25 cellular contexts compared by ENCODE assay signal in the genomic region with DNA sequence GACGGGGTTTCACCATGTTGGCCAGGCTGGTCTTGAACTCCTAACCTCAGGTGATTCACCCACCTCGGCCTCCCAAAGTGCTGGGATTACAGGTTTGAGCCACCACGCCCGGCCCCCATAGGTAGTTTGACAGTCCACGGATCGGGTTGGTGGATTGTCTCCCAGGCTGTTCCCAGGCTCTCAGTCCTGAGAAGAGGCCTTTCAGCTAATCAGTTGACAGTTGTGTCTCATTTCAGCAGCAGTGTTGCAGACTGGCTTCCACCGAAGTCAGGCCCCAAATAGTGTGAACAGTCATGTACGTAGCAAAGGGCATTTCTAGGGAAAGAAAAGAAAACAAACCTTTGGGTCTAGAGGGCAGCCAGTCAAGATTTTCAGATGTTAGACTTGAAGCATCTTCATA.
DNase-seq lines count a peak whose midpoint lies in the region; ATAC-seq and TF ChIP-seq lines count a peak whose summit lies in the region.
"Had no signal": no experiment of that assay in that cellular context is flagged by ENCODE, and none has a peak within 500 bp of the region (broad histone marks: within the 10 kb centered on the region; RNA-seq: fewer than 3 reads in every experiment).

No MANE protein-coding gene starts in this region.

- ATAC-seq in memory B cell (ENCODE audit: low read depth): no peak
- ATAC-seq in CD4-positive, alpha-beta T cell (ENCODE audit: poor library complexity): no peak
- ATAC-seq: activated CD8-positive, alpha-beta memory T cell treated with anti-CD3 and anti-CD28 coated beads, Interleukin-2, amount 10 ng/mL, durations not matched to agents 7 days and 5 days; left lung; T-helper 17 cell had no signal

- POLR2A ChIA-PET in CD4-positive, alpha-beta T cell (lab: Charles Lee): no interaction called here
- POLR2A ChIA-PET in SK-N-SH (lab: Yijun Ruan, JAX): no interaction called here

- H3K4me1 ChIP-seq in OCI-LY1 (ENCODE audit: insufficient read depth, low read length, severe bottlenecking) (peaks cover 29% of the 10 kb centered on the region), thyroid gland (peaks cover 24 to 28% of the 10 kb centered on the region in 2 donors), SK-N-SH (ENCODE audit: control insufficient read depth in 1 of 2, insufficient read depth in 2 of 2, low read depth in 1 of 2, low read length in 1 of 2) (no peaks in the 10 kb centered on the region; a peak in 1 of 4 replicates)
- H3K4me1 ChIP-seq: body of pancreas, Caco-2, left lung had no signal

- H3K36me3 ChIP-seq in OCI-LY1 (ENCODE audit: insufficient read depth, low read length): no peaks in the 10 kb centered on the region
- no peaks in the 10 kb centered on the region for H3K36me3 ChIP-seq in thyroid gland
- H3K36me3 ChIP-seq in SK-N-SH (replicated peaks in 1 of 2; ENCODE audit: control insufficient read depth in 1 of 2, insufficient read depth in 2 of 2, low read length in 1 of 2): no peaks in the 10 kb centered on the region
- H3K36me3 ChIP-seq: left lung had no signal

- no peaks in the 10 kb centered on the region for H3K27me3 ChIP-seq in OCI-LY1 (ENCODE audit: insufficient read depth, low read length)
- H3K27me3 ChIP-seq in thyroid gland: no peaks in the 10 kb centered on the region
- H3K27me3 ChIP-seq in CD4-positive, alpha-beta T cell (ENCODE audit: control insufficient read depth, insufficient read depth, low read length): no peaks in the 10 kb centered on the region
- no peaks in the 10 kb centered on the region; the same call in 1 of the 2 replicates for H3K27me3 ChIP-seq in SK-N-SH (ENCODE audit: insufficient read depth)
- H3K27me3 ChIP-seq: body of pancreas, left lung had no signal

- H3F3A ChIP-seq in OCI-LY1 (ENCODE audit: insufficient read depth, low read length) (0 out of 2 replicates have a peak, but pooled peaks cover 4% of the 10 kb centered on the region), SK-N-SH (replicated peaks; ENCODE audit: insufficient read depth) (no peaks in the 10 kb centered on the region)

- TF ChIP-seq RAD21 in SK-N-SH (IDR thresholded peaks at IDR 0.05; ENCODE audit: low read length): no peak

- no peaks in the 10 kb centered on the region for H3K9me3 ChIP-seq in OCI-LY1 (ENCODE audit: low read length)
- no peaks in the 10 kb centered on the region for H3K9me3 ChIP-seq in thyroid gland
- no peaks in the 10 kb centered on the region for H3K9me3 ChIP-seq in CD4-positive, alpha-beta T cell (ENCODE audit: control insufficient read depth, low read length)
- H3K9me3 ChIP-seq in SK-N-SH: no peaks in the 10 kb centered on the region
- H3K9me3 ChIP-seq: body of pancreas, Caco-2 had no signal

- H4K20me1 ChIP-seq in OCI-LY1 (ENCODE audit: insufficient read depth, low read length) (no peaks in the 10 kb centered on the region), SK-N-SH (ENCODE audit: insufficient read depth) (no peaks in the 10 kb centered on the region)

- DNase-seq in coronary artery (ENCODE audit: low spot score): no peak
- DNase-seq in memory B cell (ENCODE audit: low spot score in 2 of 2): no peak
- no peak for DNase-seq in thyroid gland
- DNase-seq in NCI-H2107 (lab: John Stamatoyannopoulos, UW): no peak
- no peak for DNase-seq in CD4-positive, alpha-beta T cell
- DNase-seq in NCI-H2227 (lab: John Stamatoyannopoulos, UW; ENCODE audit: unreplicated experiment): no peak
- no peak for DNase-seq in SK-N-SH
- DNase-seq: activated CD8-positive, alpha-beta memory T cell treated with anti-CD3 and anti-CD28 coated beads, Interleukin-2, amount 10 ng/mL, durations not matched to agents 7 days and 5 days; activated T-cell treated with anti-CD3 and anti-CD28 coated beads, Interleukin-2, amount 50 U/mL, for 48 hours; body of pancreas; Caco-2; DND-41; left lung; naive B cell; NCI-H1092 treated with DMSO at 0.1 percent for 48 hours; NCI-H1694 treated with DMSO at 0.1 percent for 48 hours; substantia nigra; T-helper 17 cell had no signal

- H3K9me2 ChIP-seq in OCI-LY1 (ENCODE audit: low read depth, low read length) (no peaks in the 10 kb centered on the region), SK-N-SH (no peaks in the 10 kb centered on the region)

- H3K27ac ChIP-seq in OCI-LY1 (ENCODE audit: low read depth, low read length, poor library complexity, severe bottlenecking) (peak overlapping the region; percentile 87), coronary artery (peak overlapping the region; percentile 16 to 69), thyroid gland (peak overlapping the region; percentile 82 to 84 (median 83)), SK-N-SH (ENCODE audit: low read depth in 2 of 2, low read length in 1 of 2) (no peak overlapping the region)
- no peak overlapping the region for H3K27ac ChIP-seq in CD4-positive, alpha-beta T cell (ENCODE audit: low read depth, low read length)
- H3K27ac ChIP-seq: body of pancreas, C4-2B, epithelial cell of prostate, HL-60 had no signal

- peaks cover 11% of the 10 kb centered on the region for H3K4me1 Mint-ChIP-seq in memory B cell
- no peaks in the 10 kb centered on the region for H3K4me1 Mint-ChIP-seq in CD4-positive, alpha-beta T cell (ENCODE audit: low read depth)
- H3K4me1 Mint-ChIP-seq: activated CD8-positive, alpha-beta memory T cell treated with anti-CD3 and anti-CD28 coated beads, Interleukin-2, amount 10 ng/mL, durations not matched to agents 7 days and 5 days; T-helper 17 cell had no signal

- H3K36me3 Mint-ChIP-seq in memory B cell: no peaks in the 10 kb centered on the region
- no peaks in the 10 kb centered on the region for H3K36me3 Mint-ChIP-seq in CD4-positive, alpha-beta T cell (ENCODE audit: low read depth)
- H3K36me3 Mint-ChIP-seq: activated CD8-positive, alpha-beta memory T cell treated with anti-CD3 and anti-CD28 coated beads, Interleukin-2, amount 10 ng/mL, durations not matched to agents 7 days and 5 days; mesothelial cell of epicardium; naive B cell had no signal

- no peak overlapping the region; the same call in 1 of the 2 replicates for H3K4me2 ChIP-seq in OCI-LY1 (ENCODE audit: low read length)
- H3K4me2 ChIP-seq in SK-N-SH: no peak overlapping the region

- no peak for TF ChIP-seq EP300 in SK-N-SH (IDR thresholded peaks at IDR 0.05; ENCODE audit: borderline replicate concordance in 1 of 2, low read depth in 1 of 2, low read length in 1 of 2)

- no peak overlapping the region for H3K4me3 Mint-ChIP-seq in memory B cell
- H3K4me3 Mint-ChIP-seq in CD4-positive, alpha-beta T cell: no peak overlapping the region
- H3K4me3 Mint-ChIP-seq: activated CD8-positive, alpha-beta memory T cell treated with anti-CD3 and anti-CD28 coated beads, Interleukin-2, amount 10 ng/mL, durations not matched to agents 7 days and 5 days; mesothelial cell of epicardium; T-helper 17 cell had no signal

- H3K9ac ChIP-seq in OCI-LY1 (ENCODE audit: low read length) (no peak overlapping the region; the same call in 1 of the 2 replicates), SK-N-SH (no peak overlapping the region)

- no peak overlapping the region for H2AFZ ChIP-seq in OCI-LY1 (ENCODE audit: low read length)
- H2AFZ ChIP-seq in SK-N-SH (ENCODE audit: low read depth): no peak overlapping the region

- TF ChIP-seq POLR2A in thyroid gland (IDR thresholded peaks at IDR 0.05): no peak

- no peaks in the 10 kb centered on the region for H3K79me2 ChIP-seq in OCI-LY1 (ENCODE audit: insufficient read depth, low read length)
- no peaks in the 10 kb centered on the region for H3K79me2 ChIP-seq in SK-N-SH (ENCODE audit: insufficient read depth)

- no peak for TF ChIP-seq CTCF in OCI-LY1 (IDR thresholded peaks at IDR 0.05; ENCODE audit: low read length)
- TF ChIP-seq CTCF in coronary artery (IDR thresholded peaks at IDR 0.05): no peak
- TF ChIP-seq CTCF in thyroid gland (IDR thresholded peaks at IDR 0.05): no peak
- no peak for TF ChIP-seq CTCF in CD4-positive, alpha-beta T cell (IDR thresholded peaks at IDR 0.05)
- no peak for TF ChIP-seq CTCF in SK-N-SH (IDR thresholded peaks at IDR 0.05)

- CTCF ChIA-PET in CD4-positive, alpha-beta T cell (lab: Charles Lee): no interaction called here
- CTCF ChIA-PET in SK-N-SH (lab: Yijun Ruan, JAX): interaction anchor here (1.2 kb wide), 1 partner anchor 55 kb away, joined by 4 read pairs; no protein-coding TSS in a partner anchor

- no peaks in the 10 kb centered on the region for H3K27me3 Mint-ChIP-seq in memory B cell
- H3K27me3 Mint-ChIP-seq in CD4-positive, alpha-beta T cell: peaks cover 5% of the 10 kb centered on the region
- H3K27me3 Mint-ChIP-seq: naive B cell; progenitor cell of endocrine pancreas; stimulated activated naive B cell treated with anti-CD40 and anti-IgM and Interleukin-4, amounts not matched to agents 10 μg/mL and 1 μg/mL and 100 μg/mL, for 72 hours had no signal

- WGBS in thyroid gland, 2 donors: 76 to 81% methylated on average over 8 of the region's 8 CpGs
- 75% methylated on average over 8 of the region's 8 CpGs for WGBS in SK-N-SH (ENCODE audit: low lambda C conversion rate)

- H3K9me3 Mint-ChIP-seq in memory B cell: no peaks in the 10 kb centered on the region
- no peaks in the 10 kb centered on the region for H3K9me3 Mint-ChIP-seq in CD4-positive, alpha-beta T cell

- intact Hi-C loops in thyroid gland (cut with DNase I): no loop called here
- intact Hi-C loops in CD4-positive, alpha-beta T cell (cut with DNase I, micrococcal nuclease): no loop called here

- H3K27ac Mint-ChIP-seq in memory B cell: peak overlapping the region; percentile 79
- H3K27ac Mint-ChIP-seq in CD4-positive, alpha-beta T cell: no peak overlapping the region
- H3K27ac Mint-ChIP-seq: activated CD8-positive, alpha-beta memory T cell treated with anti-CD3 and anti-CD28 coated beads, Interleukin-2, amount 10 ng/mL, durations not matched to agents 7 days and 5 days; mesothelial cell of epicardium; progenitor cell of endocrine pancreas; T-helper 17 cell had no signal

- no peak overlapping the region for H3K4me3 ChIP-seq in OCI-LY1 (ENCODE audit: low read depth, low read length, poor library complexity, severe bottlenecking)
- no peak overlapping the region for H3K4me3 ChIP-seq in coronary artery
- H3K4me3 ChIP-seq in thyroid gland (replicated peaks in 1 of 3): no peak overlapping the region
- no peak overlapping the region for H3K4me3 ChIP-seq in SK-N-SH (ENCODE audit: low read depth in 2 of 2, low read length in 1 of 2)
- H3K4me3 ChIP-seq: body of pancreas, left lung had no signal

TF ChIP-seq in SK-N-SH, 30 proteins besides CTCF, POLR2A, EP300 and RAD21 (continues in another document):
- TF ChIP-seq GATA2 (CRISPR knock-in tag; IDR thresholded peaks at IDR 0.05): no peak
- TF ChIP-seq FOXM1 (IDR thresholded peaks at IDR 0.05; ENCODE audit: low read depth): no peak

Comparison
In these comparisons a context has a peak if more than half of its experiments do, and no peak if none do; other contexts are left out.
1. H3K27ac ChIP-seq: peak in OCI-LY1 (single experiment), coronary artery (2 of 2) and thyroid gland (3 of 3); none in CD4-positive, alpha-beta T cell (single experiment) and SK-N-SH (0 of 2).